In the genomic region with DNA sequence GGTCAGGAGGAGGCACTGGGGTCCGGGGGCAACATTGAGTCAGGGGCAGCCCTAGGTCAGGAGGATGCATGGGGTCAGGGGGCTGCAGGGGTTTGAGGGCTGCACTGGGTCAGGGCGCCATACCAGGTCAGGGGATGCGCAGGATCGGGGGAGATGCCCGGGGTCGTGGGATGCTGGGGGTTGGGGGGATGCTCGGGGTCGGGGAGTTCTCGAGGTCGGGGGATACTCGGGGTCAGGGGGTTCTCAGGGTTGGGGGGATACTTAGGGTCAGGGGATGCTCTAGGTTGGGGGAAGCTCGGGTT, we compare ENCODE assay signal across 1 cellular context.
TF ChIP-seq lines count a peak whose summit lies in the region.

No MANE protein-coding gene starts in this region.

TF ChIP-seq in H1, 55 proteins besides CTCF, POLR2A, EP300 and RAD21:
- TF ChIP-seq CEBPB (IDR thresholded peaks at IDR 0.05; ENCODE audit: low read depth, low read length), result no peak
- no peak for TF ChIP-seq POLR2AphosphoS5 (IDR thresholded peaks at IDR 0.05; ENCODE audit: low read depth, low read length)
- TF ChIP-seq, protein P1, sequence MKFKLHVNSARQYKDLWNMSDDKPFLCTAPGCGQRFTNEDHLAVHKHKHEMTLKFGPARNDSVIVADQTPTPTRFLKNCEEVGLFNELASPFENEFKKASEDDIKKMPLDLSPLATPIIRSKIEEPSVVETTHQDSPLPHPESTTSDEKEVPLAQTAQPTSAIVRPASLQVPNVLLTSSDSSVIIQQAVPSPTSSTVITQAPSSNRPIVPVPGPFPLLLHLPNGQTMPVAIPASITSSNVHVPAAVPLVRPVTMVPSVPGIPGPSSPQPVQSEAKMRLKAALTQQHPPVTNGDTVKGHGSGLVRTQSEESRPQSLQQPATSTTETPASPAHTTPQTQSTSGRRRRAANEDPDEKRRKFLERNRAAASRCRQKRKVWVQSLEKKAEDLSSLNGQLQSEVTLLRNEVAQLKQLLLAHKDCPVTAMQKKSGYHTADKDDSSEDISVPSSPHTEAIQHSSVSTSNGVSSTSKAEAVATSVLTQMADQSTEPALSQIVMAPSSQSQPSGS (IDR thresholded peaks at IDR 0.05; ENCODE audit: low read length), result no peak
- TF ChIP-seq RNF2 (IDR thresholded peaks at IDR 0.05; ENCODE audit: borderline replicate concordance, low read depth, low read length, missing control alignments, poor library complexity, severe bottlenecking), result no peak
- TF ChIP-seq, protein P2, sequence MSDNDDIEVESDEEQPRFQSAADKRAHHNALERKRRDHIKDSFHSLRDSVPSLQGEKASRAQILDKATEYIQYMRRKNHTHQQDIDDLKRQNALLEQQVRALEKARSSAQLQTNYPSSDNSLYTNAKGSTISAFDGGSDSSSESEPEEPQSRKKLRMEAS (IDR thresholded peaks at IDR 0.05), result no peak
- TF ChIP-seq SP1 (IDR thresholded peaks at IDR 0.05; ENCODE audit: low read depth, low read length), result no peak
- no peak for TF ChIP-seq KDM4A (IDR thresholded peaks at IDR 0.05; ENCODE audit: low read depth, low read length, severe bottlenecking)
- no peak for TF ChIP-seq BCL11A (IDR thresholded peaks at IDR 0.05; ENCODE audit: low read depth in 2 of 2, low read length in 2 of 2)
- no peak for TF ChIP-seq SUZ12 (IDR thresholded peaks at IDR 0.05; ENCODE audit: low read length)
- TF ChIP-seq JUN (IDR thresholded peaks at IDR 0.05; ENCODE audit: low read depth, low read length), result no peak
- no peak for TF ChIP-seq SP4 (IDR thresholded peaks at IDR 0.05; ENCODE audit: low read length)
- TF ChIP-seq, protein P3, sequence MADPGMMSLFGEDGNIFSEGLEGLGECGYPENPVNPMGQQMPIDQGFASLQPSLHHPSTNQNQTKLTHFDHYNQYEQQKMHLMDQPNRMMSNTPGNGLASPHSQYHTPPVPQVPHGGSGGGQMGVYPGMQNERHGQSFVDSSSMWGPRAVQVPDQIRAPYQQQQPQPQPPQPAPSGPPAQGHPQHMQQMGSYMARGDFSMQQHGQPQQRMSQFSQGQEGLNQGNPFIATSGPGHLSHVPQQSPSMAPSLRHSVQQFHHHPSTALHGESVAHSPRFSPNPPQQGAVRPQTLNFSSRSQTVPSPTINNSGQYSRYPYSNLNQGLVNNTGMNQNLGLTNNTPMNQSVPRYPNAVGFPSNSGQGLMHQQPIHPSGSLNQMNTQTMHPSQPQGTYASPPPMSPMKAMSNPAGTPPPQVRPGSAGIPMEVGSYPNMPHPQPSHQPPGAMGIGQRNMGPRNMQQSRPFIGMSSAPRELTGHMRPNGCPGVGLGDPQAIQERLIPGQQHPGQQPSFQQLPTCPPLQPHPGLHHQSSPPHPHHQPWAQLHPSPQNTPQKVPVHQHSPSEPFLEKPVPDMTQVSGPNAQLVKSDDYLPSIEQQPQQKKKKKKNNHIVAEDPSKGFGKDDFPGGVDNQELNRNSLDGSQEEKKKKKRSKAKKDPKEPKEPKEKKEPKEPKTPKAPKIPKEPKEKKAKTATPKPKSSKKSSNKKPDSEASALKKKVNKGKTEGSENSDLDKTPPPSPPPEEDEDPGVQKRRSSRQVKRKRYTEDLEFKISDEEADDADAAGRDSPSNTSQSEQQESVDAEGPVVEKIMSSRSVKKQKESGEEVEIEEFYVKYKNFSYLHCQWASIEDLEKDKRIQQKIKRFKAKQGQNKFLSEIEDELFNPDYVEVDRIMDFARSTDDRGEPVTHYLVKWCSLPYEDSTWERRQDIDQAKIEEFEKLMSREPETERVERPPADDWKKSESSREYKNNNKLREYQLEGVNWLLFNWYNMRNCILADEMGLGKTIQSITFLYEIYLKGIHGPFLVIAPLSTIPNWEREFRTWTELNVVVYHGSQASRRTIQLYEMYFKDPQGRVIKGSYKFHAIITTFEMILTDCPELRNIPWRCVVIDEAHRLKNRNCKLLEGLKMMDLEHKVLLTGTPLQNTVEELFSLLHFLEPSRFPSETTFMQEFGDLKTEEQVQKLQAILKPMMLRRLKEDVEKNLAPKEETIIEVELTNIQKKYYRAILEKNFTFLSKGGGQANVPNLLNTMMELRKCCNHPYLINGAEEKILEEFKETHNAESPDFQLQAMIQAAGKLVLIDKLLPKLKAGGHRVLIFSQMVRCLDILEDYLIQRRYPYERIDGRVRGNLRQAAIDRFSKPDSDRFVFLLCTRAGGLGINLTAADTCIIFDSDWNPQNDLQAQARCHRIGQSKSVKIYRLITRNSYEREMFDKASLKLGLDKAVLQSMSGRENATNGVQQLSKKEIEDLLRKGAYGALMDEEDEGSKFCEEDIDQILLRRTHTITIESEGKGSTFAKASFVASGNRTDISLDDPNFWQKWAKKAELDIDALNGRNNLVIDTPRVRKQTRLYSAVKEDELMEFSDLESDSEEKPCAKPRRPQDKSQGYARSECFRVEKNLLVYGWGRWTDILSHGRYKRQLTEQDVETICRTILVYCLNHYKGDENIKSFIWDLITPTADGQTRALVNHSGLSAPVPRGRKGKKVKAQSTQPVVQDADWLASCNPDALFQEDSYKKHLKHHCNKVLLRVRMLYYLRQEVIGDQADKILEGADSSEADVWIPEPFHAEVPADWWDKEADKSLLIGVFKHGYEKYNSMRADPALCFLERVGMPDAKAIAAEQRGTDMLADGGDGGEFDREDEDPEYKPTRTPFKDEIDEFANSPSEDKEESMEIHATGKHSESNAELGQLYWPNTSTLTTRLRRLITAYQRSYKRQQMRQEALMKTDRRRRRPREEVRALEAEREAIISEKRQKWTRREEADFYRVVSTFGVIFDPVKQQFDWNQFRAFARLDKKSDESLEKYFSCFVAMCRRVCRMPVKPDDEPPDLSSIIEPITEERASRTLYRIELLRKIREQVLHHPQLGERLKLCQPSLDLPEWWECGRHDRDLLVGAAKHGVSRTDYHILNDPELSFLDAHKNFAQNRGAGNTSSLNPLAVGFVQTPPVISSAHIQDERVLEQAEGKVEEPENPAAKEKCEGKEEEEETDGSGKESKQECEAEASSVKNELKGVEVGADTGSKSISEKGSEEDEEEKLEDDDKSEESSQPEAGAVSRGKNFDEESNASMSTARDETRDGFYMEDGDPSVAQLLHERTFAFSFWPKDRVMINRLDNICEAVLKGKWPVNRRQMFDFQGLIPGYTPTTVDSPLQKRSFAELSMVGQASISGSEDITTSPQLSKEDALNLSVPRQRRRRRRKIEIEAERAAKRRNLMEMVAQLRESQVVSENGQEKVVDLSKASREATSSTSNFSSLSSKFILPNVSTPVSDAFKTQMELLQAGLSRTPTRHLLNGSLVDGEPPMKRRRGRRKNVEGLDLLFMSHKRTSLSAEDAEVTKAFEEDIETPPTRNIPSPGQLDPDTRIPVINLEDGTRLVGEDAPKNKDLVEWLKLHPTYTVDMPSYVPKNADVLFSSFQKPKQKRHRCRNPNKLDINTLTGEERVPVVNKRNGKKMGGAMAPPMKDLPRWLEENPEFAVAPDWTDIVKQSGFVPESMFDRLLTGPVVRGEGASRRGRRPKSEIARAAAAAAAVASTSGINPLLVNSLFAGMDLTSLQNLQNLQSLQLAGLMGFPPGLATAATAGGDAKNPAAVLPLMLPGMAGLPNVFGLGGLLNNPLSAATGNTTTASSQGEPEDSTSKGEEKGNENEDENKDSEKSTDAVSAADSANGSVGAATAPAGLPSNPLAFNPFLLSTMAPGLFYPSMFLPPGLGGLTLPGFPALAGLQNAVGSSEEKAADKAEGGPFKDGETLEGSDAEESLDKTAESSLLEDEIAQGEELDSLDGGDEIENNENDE (IDR thresholded peaks at IDR 0.05; ENCODE audit: insufficient replicate concordance, low read length), result no peak
- TF ChIP-seq HDAC2 (IDR thresholded peaks at IDR 0.05; ENCODE audit: borderline replicate concordance in 1 of 2, low read depth in 2 of 2, low read length in 2 of 2), result no peak
